In the genomic region with DNA sequence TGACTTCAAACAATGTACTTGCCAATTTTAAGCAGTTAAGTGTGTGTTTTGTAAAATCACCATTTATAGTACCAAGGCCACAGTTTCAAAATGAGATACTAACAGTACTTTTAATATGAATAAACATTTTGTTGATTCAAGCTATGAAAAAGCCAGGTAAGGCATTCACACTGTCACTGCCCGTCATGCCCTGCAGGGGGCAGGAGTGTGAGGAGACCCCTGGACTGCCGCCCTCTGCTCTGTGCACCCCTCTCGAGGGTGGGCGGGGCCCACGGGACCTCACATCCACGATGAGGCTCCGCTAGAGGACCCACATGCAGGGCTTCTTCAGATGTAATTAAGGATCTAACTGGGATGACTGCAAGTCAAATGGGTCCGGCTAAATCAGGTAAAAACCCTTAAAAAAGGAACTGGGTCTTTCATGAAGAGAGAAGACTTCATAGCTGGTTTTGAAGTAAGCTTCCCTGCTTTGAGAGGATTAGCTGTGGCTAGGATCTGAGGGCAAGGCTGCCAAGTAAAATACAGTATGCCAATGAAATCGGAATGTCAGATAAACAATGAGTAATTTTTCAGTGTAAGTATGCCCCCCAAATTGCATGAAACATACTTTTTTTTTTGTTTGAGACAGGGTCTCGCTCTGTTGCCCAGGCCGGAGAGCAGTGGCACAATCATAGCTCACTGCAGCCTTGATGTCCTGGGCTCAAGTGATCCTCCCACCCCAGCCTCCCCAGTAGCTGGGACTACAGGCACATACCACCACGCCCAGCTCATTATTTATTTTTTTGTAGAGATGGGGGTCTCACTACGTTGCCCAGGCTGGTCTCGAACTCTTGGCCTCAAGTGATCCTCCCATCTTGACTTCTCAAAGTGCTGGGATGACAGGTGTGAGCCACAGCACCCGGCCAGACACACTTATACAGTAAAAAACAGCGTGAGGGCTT, we compare ENCODE assay signal across 9 cellular contexts. TPM values are rescaled to one million over a fixed set of nuclear protein-coding genes. Genes with fewer than 3 reads are reported as not detected.
DNase-seq lines count a peak whose midpoint lies in the region; ATAC-seq and TF ChIP-seq lines count a peak whose summit lies in the region.
"Had no signal": no experiment of that assay in that cellular context is flagged by ENCODE, and none has a peak within 500 bp of the region (broad histone marks: within the 10 kb centered on the region; RNA-seq: fewer than 3 reads in every experiment).

No MANE protein-coding gene starts in this region.

- H3K4ac ChIP-seq in trophoblast cell (ENCODE audit: low read depth, low read length) = no peak overlapping the region

- H3K4me3 ChIP-seq in right atrium auricular region (no peak overlapping the region), trophoblast cell (ENCODE audit: low read depth, low read length) (no peak overlapping the region)

- no peaks in the 10 kb centered on the region for H3K79me2 ChIP-seq in trophoblast cell (ENCODE audit: control insufficient read depth, insufficient read depth, low read length, poor library complexity)

- H2BK120ac ChIP-seq in trophoblast cell (ENCODE audit: insufficient read depth, low read length, poor library complexity) = no peak overlapping the region

- DNase-seq in stimulated activated CD4-positive, alpha-beta T cell treated with anti-CD3 and anti-CD28 coated beads, Interleukin-1b, Interleukin-23, amount 100 ng/mL, for 48 hours = peak; percentile 44
- no peak for DNase-seq in stimulated activated CD4-positive, alpha-beta T cell treated with anti-CD3 and anti-CD28 coated beads, Interleukin-4, amount 100 ng/mL, for 4 hours
- DNase-seq in activated CD8-positive, alpha-beta T cell treated with anti-CD3 and anti-CD28 coated beads for 36 hours = peak; percentile 68
- DNase-seq in right atrium auricular region (ENCODE audit: low spot score) = no peak
- no peak for DNase-seq in activated effector memory CD4-positive, alpha-beta T cell treated with anti-CD3 and anti-CD28 coated beads, Interleukin-2, amount 50 U/mL, for 16 hours
- no peak for DNase-seq in trophoblast cell

- peaks cover 73% of the 10 kb centered on the region for H3K36me3 Mint-ChIP-seq in activated CD8-positive, alpha-beta T cell treated with anti-CD3 and anti-CD28 coated beads for 36 hours (ENCODE audit: low read depth)

- CTCF ChIA-PET in activated CD8-positive, alpha-beta T cell treated with anti-CD3 and anti-CD28 coated beads for 36 hours (lab: Charles Lee) = interaction anchor here (0.6 to 3.5 kb wide), 23 partner anchors 9 to 126 kb away, joined by 3 to 104 read pairs (median 5); a partner anchor contains a TSS

- no peak overlapping the region for H2BK12ac ChIP-seq in trophoblast cell (ENCODE audit: low read length)

- TF ChIP-seq CTCF in activated CD8-positive, alpha-beta T cell treated with anti-CD3 and anti-CD28 coated beads for 36 hours (IDR thresholded peaks at IDR 0.05) = peak; percentile 71
- peak; percentile 22 to 38 for TF ChIP-seq CTCF in right atrium auricular region (IDR thresholded peaks at IDR 0.05)

- ATAC-seq in activated CD8-positive, alpha-beta T cell treated with anti-CD3 and anti-CD28 coated beads for 36 hours = peak; percentile 89
- ATAC-seq in HG02885 (IDR thresholded peaks at IDR 0.05; ENCODE audit: poor library complexity, unreplicated experiment) (no peak), HG03571 (IDR thresholded peaks at IDR 0.05; ENCODE audit: unreplicated experiment) (no peak)

- H3K27ac ChIP-seq in right atrium auricular region (no peak overlapping the region), trophoblast cell (ENCODE audit: low read depth, low read length) (no peak overlapping the region)

- no peak overlapping the region for H2AFZ ChIP-seq in trophoblast cell (ENCODE audit: insufficient read depth, low read length, poor library complexity)

- H3K4me1 Mint-ChIP-seq in activated CD8-positive, alpha-beta T cell treated with anti-CD3 and anti-CD28 coated beads for 36 hours (ENCODE audit: low read depth) = peaks cover 28% of the 10 kb centered on the region

- no peaks in the 10 kb centered on the region for H3K9me3 ChIP-seq in right atrium auricular region
- H3K9me3 ChIP-seq in trophoblast cell (ENCODE audit: insufficient read depth, low read depth, low read length) = no peaks in the 10 kb centered on the region

- H3K14ac ChIP-seq in trophoblast cell (ENCODE audit: low read length) = no peak overlapping the region

- no peaks in the 10 kb centered on the region for H3K9me3 Mint-ChIP-seq in activated CD8-positive, alpha-beta T cell treated with anti-CD3 and anti-CD28 coated beads for 36 hours

- H3K4me1 ChIP-seq in right atrium auricular region (peaks cover 0 to 12% of the 10 kb centered on the region in 2 donors), trophoblast cell (ENCODE audit: control insufficient read depth in 1 of 2, insufficient read depth in 2 of 2, low read length in 2 of 2) (no peaks in the 10 kb centered on the region)

- no peak overlapping the region for H2AK5ac ChIP-seq in trophoblast cell (ENCODE audit: low read length)

- no peak overlapping the region for H3K4me2 ChIP-seq in trophoblast cell (ENCODE audit: low read length)

- H3K27ac Mint-ChIP-seq in activated CD8-positive, alpha-beta T cell treated with anti-CD3 and anti-CD28 coated beads for 36 hours = peak overlapping the region; percentile 73

- H3K23ac ChIP-seq in trophoblast cell (ENCODE audit: low read length) = no peak overlapping the region

- no peak overlapping the region for H2BK5ac ChIP-seq in trophoblast cell (ENCODE audit: low read depth, low read length, poor library complexity)

- H3K9ac ChIP-seq in trophoblast cell (ENCODE audit: low read length) = no peak overlapping the region

- WGBS in trophoblast cell (ENCODE audit: extremely low coverage, insufficient coverage, insufficient read length) = no CpG with 5 or more reads among the region's 16 CpGs

- H4K91ac ChIP-seq in trophoblast cell (ENCODE audit: low read depth, low read length) = no peak overlapping the region

- no peaks in the 10 kb centered on the region for H3K27me3 Mint-ChIP-seq in activated CD8-positive, alpha-beta T cell treated with anti-CD3 and anti-CD28 coated beads for 36 hours

- intact Hi-C loops in activated CD8-positive, alpha-beta T cell treated with anti-CD3 and anti-CD28 coated beads for 36 hours (cut with micrococcal nuclease) = loop anchor here (10.0 kb wide), 1 partner anchor 47 kb away; a partner anchor contains a TSS

- no peak overlapping the region for H4K8ac ChIP-seq in trophoblast cell (ENCODE audit: low read depth, low read length)

- H3K36me3 ChIP-seq in right atrium auricular region = peaks cover 100% of the 10 kb centered on the region
- peaks cover 76 to 84% of the 10 kb centered on the region in 2 experiments for H3K36me3 ChIP-seq in trophoblast cell (ENCODE audit: control insufficient read depth in 1 of 2, insufficient read depth in 2 of 2, low read length in 2 of 2)

- POLR2A ChIA-PET in activated CD8-positive, alpha-beta T cell treated with anti-CD3 and anti-CD28 coated beads for 36 hours (lab: Charles Lee) = interaction anchor here (0.7 to 6.4 kb wide), 4 partner anchors 12 to 54 kb away, joined by 3 to 50 read pairs (median 3); no protein-coding TSS in a partner anchor

- H3K4me3 Mint-ChIP-seq in activated CD8-positive, alpha-beta T cell treated with anti-CD3 and anti-CD28 coated beads for 36 hours = no peak overlapping the region

- H3K18ac ChIP-seq in trophoblast cell (ENCODE audit: low read length) = no peak overlapping the region

- H3K27me3 ChIP-seq in right atrium auricular region (no peaks in the 10 kb centered on the region), trophoblast cell (ENCODE audit: insufficient read depth, low read length) (no peaks in the 10 kb centered on the region)

- no peak overlapping the region for H4K12ac ChIP-seq in trophoblast cell (ENCODE audit: low read depth, low read length)

- no peaks in the 10 kb centered on the region for H3K79me1 ChIP-seq in trophoblast cell (ENCODE audit: low read length)

RNA-seq across cellular contexts. Expression of a gene that starts 18.7 kb away (rescaled TPM):
- 10 to 100 TPM; 45.9 to 47.4 TPM for total RNA-seq in activated CD8-positive, alpha-beta T cell treated with anti-CD3 and anti-CD28 coated beads for 36 hours
- total RNA-seq in right atrium auricular region = 10 to 100 TPM; 34.7 to 37.5 TPM
- 31.7 and 32.7 TPM in 2 replicates for polyA plus RNA-seq in trophoblast cell (2013)

RNA-seq across cellular contexts. Expression of a gene that starts 30.3 kb away (rescaled TPM):
- 10 to 100 TPM; 39.2 to 42.2 TPM for total RNA-seq in activated CD8-positive, alpha-beta T cell treated with anti-CD3 and anti-CD28 coated beads for 36 hours
- total RNA-seq in right atrium auricular region = 10 to 100 TPM; 16.8 to 18.7 TPM
- 37.2 and 37.5 TPM in 2 replicates for polyA plus RNA-seq in trophoblast cell (2013)

RNA-seq across cellular contexts. Expression of a gene that starts 44.9 kb away (rescaled TPM):
- total RNA-seq in activated CD8-positive, alpha-beta T cell treated with anti-CD3 and anti-CD28 coated beads for 36 hours = 10 to 100 TPM; 78.5 to 78.7 TPM
- 1 to 10 TPM; 1.3 to 1.8 TPM for total RNA-seq in right atrium auricular region
- 1.5 and 1.6 TPM in 2 replicates for polyA plus RNA-seq in trophoblast cell (2013)
- total RNA-seq: myocyte had no signal

RNA-seq across cellular contexts. Expression of a gene that starts 46.0 kb away (rescaled TPM):
- 1 to 10 TPM; 7.5 to 7.6 TPM for total RNA-seq in activated CD8-positive, alpha-beta T cell treated with anti-CD3 and anti-CD28 coated beads for 36 hours
- 1 to 10 TPM; 4.8 to 6.4 TPM for total RNA-seq in right atrium auricular region
- 4.6 and 5.0 TPM in 2 replicates for polyA plus RNA-seq in trophoblast cell (2013)

Comparison
In these comparisons a context has a peak if more than half of its experiments do, and no peak if none do; other contexts are left out.
1. DNase-seq: peak in stimulated activated CD4-positive, alpha-beta T cell treated with anti-CD3 and anti-CD28 coated beads, Interleukin-1b, Interleukin-23, amount 100 ng/mL, for 48 hours (single experiment) and activated CD8-positive, alpha-beta T cell treated with anti-CD3 and anti-CD28 coated beads for 36 hours (single experiment); none in stimulated activated CD4-positive, alpha-beta T cell treated with anti-CD3 and anti-CD28 coated beads, Interleukin-4, amount 100 ng/mL, for 4 hours (0 of 2), right atrium auricular region (single experiment), activated effector memory CD4-positive, alpha-beta T cell treated with anti-CD3 and anti-CD28 coated beads, Interleukin-2, amount 50 U/mL, for 16 hours (single experiment) and trophoblast cell (0 of 2).
2. RNA of a gene that starts 44.9 kb away (total RNA-seq): 78.5 to 78.7 TPM in activated CD8-positive, alpha-beta T cell treated with anti-CD3 and anti-CD28 coated beads for 36 hours; 1.3 to 1.8 TPM in right atrium auricular region; every median in the first group is over 10 times any median in the second.